19 cellular contexts compared by ENCODE assay signal in the genomic region with DNA sequence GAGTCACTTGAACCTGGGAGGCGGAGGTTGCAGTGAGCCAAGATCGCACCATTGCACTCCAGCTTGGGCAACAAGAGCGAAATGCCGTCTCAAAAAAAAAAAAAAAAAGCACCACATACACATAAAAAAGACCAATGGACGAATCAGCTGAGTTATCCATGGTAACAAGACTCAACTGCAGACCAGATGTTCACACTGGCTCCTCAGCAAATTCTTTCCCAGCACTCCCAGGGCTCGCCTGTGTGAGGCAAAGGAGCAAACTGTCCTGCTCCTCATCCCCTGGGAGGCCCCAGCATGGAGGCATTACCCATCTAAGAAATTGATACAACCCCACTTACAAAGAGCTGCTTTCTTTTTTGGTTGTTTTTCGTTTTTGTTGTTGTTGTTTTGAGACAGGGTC. TPM values are rescaled to one million over a fixed set of nuclear protein-coding genes. Genes with fewer than 3 reads are reported as not detected.
"Had no signal": no experiment of that assay in that cellular context is flagged by ENCODE, and none has a peak within 500 bp of the region (broad histone marks: within the 10 kb centered on the region; RNA-seq: fewer than 3 reads in every experiment).

No MANE protein-coding gene starts in this region.

- H3K9me3 ChIP-seq: ascending aorta, ovary, spleen had no signal

- DNase-seq: activated CD4-positive, alpha-beta T cell treated with anti-CD3 and anti-CD28 coated beads, Interleukin-2, amount 10 ng/mL, durations not matched to agents 7 days and 5 days; activated CD8-positive, alpha-beta memory T cell treated with anti-CD3 and anti-CD28 coated beads, Interleukin-2, amount 50 U/mL, for 48 hours; foreskin melanocyte; kidney glomerular epithelial cell; left ventricle myocardium superior; mesendoderm; ovary; spleen; stimulated activated naive CD8-positive, alpha-beta T cell treated with anti-CD3 and anti-CD28 coated beads, Interleukin-15, amount 100 ng/mL, for 72 hours had no signal

- H3K36me3 ChIP-seq: ovary had no signal

- H3K27ac Mint-ChIP-seq: activated CD4-positive, alpha-beta T cell treated with anti-CD3 and anti-CD28 coated beads, Interleukin-2, amount 10 ng/mL, durations not matched to agents 7 days and 5 days; activated T-helper 1 cell treated with anti-CD3 and anti-CD28 coated beads, Interleukin-12 subunit alpha, Interleukin-12 subunit beta, Interleukin-2, Interleukin-4 antibody, amounts not matched to agents 30 ng/mL and 10 ng/mL and 1 ng/mL, durations not matched to agents 14 hours and 24 hours and 36 hours; natural killer cell treated with Interleukin-12 subunit alpha and Interleukin-12 subunit beta and Interleukin-15 and Interleukin-18, amount 100 ng/mL, for 72 hours; stimulated activated naive CD8-positive, alpha-beta T cell treated with anti-CD3 and anti-CD28 coated beads, Interleukin-15, amount 100 ng/mL, for 72 hours; T-helper 2 cell treated with Interferon-gamma antibody and Interleukin-4, amounts not matched to agents 5 μg/mL and 100 μg/mL, for 36 hours had no signal

- H3K9me3 Mint-ChIP-seq: activated CD4-positive, alpha-beta T cell treated with anti-CD3 and anti-CD28 coated beads, Interleukin-2, amount 10 ng/mL, durations not matched to agents 7 days and 5 days; activated T-helper 1 cell treated with anti-CD3 and anti-CD28 coated beads, Interleukin-12 subunit alpha, Interleukin-12 subunit beta, Interleukin-2, Interleukin-4 antibody, amounts not matched to agents 30 ng/mL and 10 ng/mL and 1 ng/mL, durations not matched to agents 14 hours and 24 hours and 36 hours; natural killer cell treated with Interleukin-12 subunit alpha and Interleukin-12 subunit beta and Interleukin-15 and Interleukin-18, amount 100 ng/mL, for 72 hours; stimulated activated naive CD8-positive, alpha-beta T cell treated with anti-CD3 and anti-CD28 coated beads, Interleukin-15, amount 100 ng/mL, for 72 hours; T-helper 2 cell treated with Interferon-gamma antibody and Interleukin-4, amounts not matched to agents 5 μg/mL and 100 μg/mL, for 36 hours had no signal

- H3K4me3 Mint-ChIP-seq: activated CD4-positive, alpha-beta T cell treated with anti-CD3 and anti-CD28 coated beads, Interleukin-2, amount 10 ng/mL, durations not matched to agents 7 days and 5 days; natural killer cell treated with Interleukin-12 subunit alpha and Interleukin-12 subunit beta and Interleukin-15 and Interleukin-18, amount 100 ng/mL, for 72 hours; stimulated activated naive CD8-positive, alpha-beta T cell treated with anti-CD3 and anti-CD28 coated beads, Interleukin-15, amount 100 ng/mL, for 72 hours; T-helper 2 cell treated with Interferon-gamma antibody and Interleukin-4, amounts not matched to agents 5 μg/mL and 100 μg/mL, for 36 hours had no signal

- H3K27ac ChIP-seq: ascending aorta, ovary, spleen had no signal

- H3K27me3 Mint-ChIP-seq: activated CD4-positive, alpha-beta T cell treated with anti-CD3 and anti-CD28 coated beads, Interleukin-2, amount 10 ng/mL, durations not matched to agents 7 days and 5 days; natural killer cell treated with Interleukin-12 subunit alpha and Interleukin-12 subunit beta and Interleukin-15 and Interleukin-18, amount 100 ng/mL, for 72 hours; stimulated activated naive CD8-positive, alpha-beta T cell treated with anti-CD3 and anti-CD28 coated beads, Interleukin-15, amount 100 ng/mL, for 72 hours had no signal

- H3K4me3 ChIP-seq: ascending aorta, ovary, spleen had no signal

- H3K36me3 Mint-ChIP-seq: natural killer cell treated with Interleukin-12 subunit alpha and Interleukin-12 subunit beta and Interleukin-15 and Interleukin-18, amount 100 ng/mL, for 72 hours had no signal

- H3K27me3 ChIP-seq: ascending aorta, ovary, spleen had no signal

RNA-seq across cellular contexts. Expression of gene DCDC2B, which starts 10.1 kb away (rescaled TPM):
- total RNA-seq: activated T-helper 1 cell treated with anti-CD3 and anti-CD28 coated beads, Interleukin-12 subunit alpha, Interleukin-12 subunit beta, Interleukin-2, Interleukin-4 antibody, amounts not matched to agents 30 ng/mL and 10 ng/mL and 1 ng/mL, durations not matched to agents 14 hours and 24 hours and 36 hours; ascending aorta; bronchial epithelial cell; dermis microvascular lymphatic vessel endothelial cell; left ventricle myocardium superior; pulmonary artery endothelial cell; sciatic nerve; spleen; temporal lobe; urinary bladder had no signal
- polyA plus RNA-seq: urinary bladder had no signal

RNA-seq across cellular contexts. Expression of gene IQCC, which starts 13.6 kb away (rescaled TPM):
- total RNA-seq: ascending aorta had no signal
